In the genomic region with DNA sequence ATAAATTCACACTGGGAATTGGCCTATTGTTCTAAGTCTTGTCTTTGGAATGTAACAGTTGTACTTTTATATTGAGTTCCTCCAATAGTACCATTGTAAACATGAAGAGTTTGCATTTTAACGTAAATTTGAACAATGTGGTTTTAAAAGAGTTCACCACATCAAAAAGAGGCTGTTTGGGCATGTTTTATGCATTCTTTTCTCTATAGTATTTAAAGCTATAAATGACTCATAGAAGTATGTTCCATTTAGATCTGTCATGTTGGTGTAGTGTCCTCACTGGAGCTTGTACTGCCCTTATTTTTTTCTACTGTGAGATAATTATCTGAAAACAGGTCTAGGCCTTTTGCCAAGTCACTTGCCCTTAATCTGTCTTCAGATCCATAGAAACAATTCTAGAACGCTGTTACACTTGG, we compare ENCODE assay signal across 10 cellular contexts.
DNase-seq lines count a peak whose midpoint lies in the region; ATAC-seq and TF ChIP-seq lines count a peak whose summit lies in the region.
"Had no signal": no experiment of that assay in that cellular context is flagged by ENCODE, and none has a peak within 500 bp of the region (broad histone marks: within the 10 kb centered on the region; RNA-seq: fewer than 3 reads in every experiment).

No MANE protein-coding gene starts in this region.

- no peak overlapping the region for H3K27ac Mint-ChIP-seq in CD8-positive, alpha-beta memory T cell

- no peak overlapping the region for H3K4me3 ChIP-seq in DND-41 (ENCODE audit: low read depth in 1 of 2, low read length in 2 of 2)
- H3K4me3 ChIP-seq in Jurkat, Clone E6-1 (ENCODE audit: low read length): 0 out of 2 replicates have a peak overlapping the region, but pooled peaks have one; percentile 4
- H3K4me3 ChIP-seq in CD8-positive, alpha-beta memory T cell (ENCODE audit: low read length): no peak overlapping the region
- H3K4me3 ChIP-seq: SK-N-MC had no signal

- H2AFZ ChIP-seq in DND-41 (ENCODE audit: low read depth, low read length): no peak overlapping the region

- H3K27me3 Mint-ChIP-seq in CD8-positive, alpha-beta memory T cell: no peaks in the 10 kb centered on the region

- peaks cover 6 to 28% (median 15%) of the 10 kb centered on the region in 3 donors for H3K4me1 Mint-ChIP-seq in CD8-positive, alpha-beta memory T cell

- H4K20me1 ChIP-seq in DND-41 (ENCODE audit: insufficient read depth, low read length): no peaks in the 10 kb centered on the region

- H3K9ac ChIP-seq in DND-41 (ENCODE audit: low read depth, low read length): peak overlapping the region; percentile 30; the same call in 1 of the 2 replicates

- CTCF ChIA-PET in CD8-positive, alpha-beta memory T cell (lab: Charles Lee): no interaction called here

- H3K4me3 Mint-ChIP-seq in CD8-positive, alpha-beta memory T cell: no peak overlapping the region

- H3K36me3 ChIP-seq in DND-41 (ENCODE audit: insufficient read depth, low read length): 0 out of 2 replicates have a peak, but pooled peaks cover 4% of the 10 kb centered on the region
- no peaks in the 10 kb centered on the region for H3K36me3 ChIP-seq in CD8-positive, alpha-beta memory T cell (ENCODE audit: insufficient read depth, low read length)

- no peaks in the 10 kb centered on the region for H3K9me3 ChIP-seq in DND-41 (ENCODE audit: insufficient read depth, low read length, severe bottlenecking)
- H3K9me3 ChIP-seq in CD8-positive, alpha-beta memory T cell (ENCODE audit: low read length): no peaks in the 10 kb centered on the region

- DNase-seq in DND-41 (no peak), amniotic stem cell (lab: John Stamatoyannopoulos, UW) (peak; percentile 40), iris pigment epithelial cell (ENCODE audit: low read depth) (peak; percentile 82), cerebellar nuclear complex (lab: John Stamatoyannopoulos, UW) (no peak)
- DNase-seq in Jurkat, Clone E6-1 (ENCODE audit: low read depth, low spot score): peak; percentile 84
- no peak for DNase-seq in NK-92 treated with Interleukin-12 subunit alpha and Interleukin-12 subunit beta, amount 100 ng/mL, for 24 hours (lab: John Stamatoyannopoulos, UW)
- DNase-seq in CD8-positive, alpha-beta memory T cell: no peak
- DNase-seq: glutamatergic neuron had no signal

- ATAC-seq in DND-41 (ENCODE audit: insufficient read depth, low read depth): peak; percentile 72
- no peak for ATAC-seq in HG02981 (IDR thresholded peaks at IDR 0.05; ENCODE audit: unreplicated experiment)

- H3K36me3 Mint-ChIP-seq in CD8-positive, alpha-beta memory T cell: peaks cover 19 to 44% (median 23%) of the 10 kb centered on the region in 3 donors

- H3K27me3 ChIP-seq in DND-41 (ENCODE audit: insufficient read depth, low read length, poor library complexity): no peaks in the 10 kb centered on the region
- no peaks in the 10 kb centered on the region for H3K27me3 ChIP-seq in CD8-positive, alpha-beta memory T cell (ENCODE audit: insufficient read depth, low read length, poor library complexity, severe bottlenecking)

- POLR2A ChIA-PET in CD8-positive, alpha-beta memory T cell (lab: Charles Lee): no interaction called here

- H3K4me2 ChIP-seq in DND-41 (ENCODE audit: insufficient read depth, low read length): peak overlapping the region; percentile 17; the same call in 1 of the 2 replicates

- H3K79me2 ChIP-seq in DND-41 (ENCODE audit: insufficient read depth, low read length): no peaks in the 10 kb centered on the region

- peaks cover 69% of the 10 kb centered on the region for H3K4me1 ChIP-seq in DND-41 (ENCODE audit: insufficient read depth, low read length)
- H3K4me1 ChIP-seq in CD8-positive, alpha-beta memory T cell (ENCODE audit: insufficient read depth, low read length): no peaks in the 10 kb centered on the region

- peak overlapping the region; percentile 81 for H3K27ac ChIP-seq in DND-41 (ENCODE audit: low read length)
- H3K27ac ChIP-seq in CD8-positive, alpha-beta memory T cell (ENCODE audit: low read depth, low read length): no peak overlapping the region
- H3K27ac ChIP-seq: SK-N-MC had no signal

- H3K9me3 Mint-ChIP-seq in CD8-positive, alpha-beta memory T cell: no peaks in the 10 kb centered on the region

- TF ChIP-seq CTCF in DND-41 (IDR thresholded peaks at IDR 0.05; ENCODE audit: borderline replicate concordance, extremely low read depth, low read length, poor library complexity, severe bottlenecking): no peak

Comparison
In these comparisons a context has a peak if more than half of its experiments do, and no peak if none do; other contexts are left out.
1. DNase-seq: peak in Jurkat, Clone E6-1 (single experiment), amniotic stem cell (single experiment) and iris pigment epithelial cell (single experiment); none in DND-41 (single experiment), cerebellar nuclear complex (0 of 2), NK-92 treated with Interleukin-12 subunit alpha and Interleukin-12 subunit beta, amount 100 ng/mL, for 24 hours (single experiment) and CD8-positive, alpha-beta memory T cell (0 of 5).